ENCODE assay signal across 8 cellular contexts in genomic region chr3:62201438-62202035, GRCh38.
DNase-seq lines count a peak whose midpoint lies in the region; ATAC-seq, FAIRE-seq and TF ChIP-seq lines count a peak whose summit lies in the region.

No MANE protein-coding gene starts in this region.

- no peaks in the 10 kb centered on the region for H3K4me1 ChIP-seq in mucosa of descending colon (ENCODE audit: low read depth)

- FAIRE-seq in GM12891 (lab: Jason Lieb, UNC) (peak; percentile 77), colon (lab: Jason Lieb, UNC) (peak; percentile 21)

- intact Hi-C loops in mucosa of descending colon (cut with DNase I, micrococcal nuclease), result no loop called here

- no peak overlapping the region for H3K4me3 ChIP-seq in mucosa of descending colon

- no peaks in the 10 kb centered on the region for H3K36me3 ChIP-seq in mucosa of descending colon (ENCODE audit: low read depth)

- no peak overlapping the region for H3K27ac Mint-ChIP-seq in activated T-cell treated with anti-CD3 and anti-CD28 coated beads, Interleukin-2, amount 50 U/mL, for 24 hours

- no peak for TF ChIP-seq POLR2A in GM12891 (IDR thresholded peaks at IDR 0.05; ENCODE audit: low read depth, low read length)

- TF ChIP-seq CTCF in mucosa of descending colon (IDR thresholded peaks at IDR 0.05), result peak; percentile 8

- H3K9me3 ChIP-seq in mucosa of descending colon, result no peaks in the 10 kb centered on the region

- no peaks in the 10 kb centered on the region for H3K4me1 Mint-ChIP-seq in activated T-cell treated with anti-CD3 and anti-CD28 coated beads, Interleukin-2, amount 50 U/mL, for 24 hours (ENCODE audit: low read depth)

- H3K4me3 Mint-ChIP-seq in activated T-cell treated with anti-CD3 and anti-CD28 coated beads, Interleukin-2, amount 50 U/mL, for 24 hours, result no peak overlapping the region

- peaks cover 2% of the 10 kb centered on the region for H3K27me3 Mint-ChIP-seq in activated T-cell treated with anti-CD3 and anti-CD28 coated beads, Interleukin-2, amount 50 U/mL, for 24 hours

- peak; percentile 56 for ATAC-seq in mucosa of descending colon
- no peak for ATAC-seq in HG03045 (IDR thresholded peaks at IDR 0.05; ENCODE audit: unreplicated experiment)
- ATAC-seq in GM21737 (IDR thresholded peaks at IDR 0.05; ENCODE audit: unreplicated experiment), result no peak

- DNase-seq in ACHN (peak; percentile 27), GM12891 (ENCODE audit: insufficient read length, low spot score) (peak; percentile 26), NCI-H69 (lab: John Stamatoyannopoulos, UW) (peak; percentile 46), mucosa of descending colon (peak in 1 of 3 donors; percentile 52)
- no peak for DNase-seq in activated T-cell treated with anti-CD3 and anti-CD28 coated beads, Interleukin-2, amount 50 U/mL, for 24 hours

- H3K9me3 Mint-ChIP-seq in activated T-cell treated with anti-CD3 and anti-CD28 coated beads, Interleukin-2, amount 50 U/mL, for 24 hours, result no peaks in the 10 kb centered on the region

- no peaks in the 10 kb centered on the region for H3K36me3 Mint-ChIP-seq in activated T-cell treated with anti-CD3 and anti-CD28 coated beads, Interleukin-2, amount 50 U/mL, for 24 hours (ENCODE audit: low read depth)

- in situ Hi-C loops in ACHN (cut with HindIII; ENCODE audit: low pct_ligation_motif_present, low pct_unique_long_range_greater_than_20kb, low sequenced_read_pairs), result no loop called here

TF ChIP-seq in GM12891, 5 proteins besides CTCF, POLR2A, EP300 and RAD21:
- TF ChIP-seq POLR2AphosphoS5 (IDR thresholded peaks at IDR 0.05; ENCODE audit: low read depth, low read length), result no peak
- no peak for TF ChIP-seq PAX5 (IDR thresholded peaks at IDR 0.05; ENCODE audit: insufficient read depth, low read length, severe bottlenecking)
- no peak for TF ChIP-seq SPI1 (IDR thresholded peaks at IDR 0.05; ENCODE audit: low read depth, low read length)
- no peak for TF ChIP-seq TAF1 (IDR thresholded peaks at IDR 0.05; ENCODE audit: low read depth, low read length)
